23 cellular contexts compared by ENCODE assay signal in genomic region chr10:2611603-2612002, GRCh38.
"Had no signal": no experiment of that assay in that cellular context is flagged by ENCODE, and none has a peak within 500 bp of the region (broad histone marks: within the 10 kb centered on the region; RNA-seq: fewer than 3 reads in every experiment).

No MANE protein-coding gene starts in this region.

- DNase-seq: activated B cell treated with CpG ODN at 0.5 μM for 24 hours; activated CD4-positive, alpha-beta T cell treated with anti-CD3 and anti-CD28 coated beads for 1 hour; activated CD4-positive, alpha-beta T cell treated with anti-CD3 and anti-CD28 coated beads, Interleukin-2, amount 10 ng/mL, durations not matched to agents 24 days and 14 days; activated CD4-positive, alpha-beta T cell treated with anti-CD3 and anti-CD28 coated beads, Interleukin-2, amount 50 U/mL, for 48 hours; activated CD8-positive, alpha-beta memory T cell treated with anti-CD3 and anti-CD28 coated beads, Interleukin-2, amount 10 ng/mL, durations not matched to agents 7 days and 5 days; activated effector memory CD4-positive, alpha-beta T cell treated with Interleukin-2 at 50 U/mL for 16 hours; activated naive CD4-positive, alpha-beta T cell; activated T-cell treated with anti-CD3 and anti-CD28 coated beads, Interleukin-2, amount 50 U/mL, for 24 hours; aorta; caudate nucleus; colonic mucosa; Kasumi-1; NCI-H1930; NCI-H510A treated with DMSO at 0.1 percent for 48 hours; NCI-H69; Right ventricle myocardium superior; SJCRH30; T-helper 17 cell; T-helper 9 cell had no signal

- H3K27ac ChIP-seq: breast epithelium, colonic mucosa, RWPE1, SJCRH30 had no signal

- H3K4me1 Mint-ChIP-seq: activated B cell treated with CpG ODN at 0.5 μM for 24 hours; activated CD4-positive, alpha-beta T cell treated with anti-CD3 and anti-CD28 coated beads, Interleukin-2, amount 10 ng/mL, durations not matched to agents 24 days and 14 days; activated CD8-positive, alpha-beta memory T cell treated with anti-CD3 and anti-CD28 coated beads, Interleukin-2, amount 10 ng/mL, durations not matched to agents 7 days and 5 days; activated naive CD4-positive, alpha-beta T cell treated with anti-CD3 and anti-CD28 coated beads, Interleukin-2, amount 50 U/mL, for 24 hours; T-helper 17 cell had no signal

- H3K27me3 ChIP-seq: colonic mucosa, SJCRH30 had no signal

- H3K9me3 Mint-ChIP-seq: activated CD4-positive, alpha-beta T cell treated with anti-CD3 and anti-CD28 coated beads, Interleukin-2, amount 10 ng/mL, durations not matched to agents 24 days and 14 days; activated T-helper 1 cell treated with anti-CD3 and anti-CD28 coated beads, Interleukin-12 subunit alpha, Interleukin-12 subunit beta, Interleukin-2, Interleukin-4 antibody, amounts not matched to agents 30 ng/mL and 10 ng/mL and 1 ng/mL, durations not matched to agents 14 hours and 24 hours and 36 hours had no signal

- H3K27me3 Mint-ChIP-seq: activated B cell treated with CpG ODN at 0.5 μM for 24 hours; activated CD4-positive, alpha-beta T cell treated with anti-CD3 and anti-CD28 coated beads, Interleukin-2, amount 10 ng/mL, durations not matched to agents 24 days and 14 days; activated CD8-positive, alpha-beta memory T cell treated with anti-CD3 and anti-CD28 coated beads, Interleukin-2, amount 10 ng/mL, durations not matched to agents 7 days and 5 days; activated T-cell treated with anti-CD3 and anti-CD28 coated beads, Interleukin-2, amount 50 U/mL, for 24 hours; T-helper 17 cell had no signal

- H3K36me3 Mint-ChIP-seq: activated CD8-positive, alpha-beta memory T cell treated with anti-CD3 and anti-CD28 coated beads, Interleukin-2, amount 10 ng/mL, durations not matched to agents 7 days and 5 days had no signal

- H3K9me3 ChIP-seq: breast epithelium, colonic mucosa, SJCRH30 had no signal

- H3K27ac Mint-ChIP-seq: activated B cell treated with CpG ODN at 0.5 μM for 24 hours; activated CD4-positive, alpha-beta T cell treated with anti-CD3 and anti-CD28 coated beads, Interleukin-2, amount 10 ng/mL, durations not matched to agents 24 days and 14 days; activated CD8-positive, alpha-beta memory T cell treated with anti-CD3 and anti-CD28 coated beads, Interleukin-2, amount 10 ng/mL, durations not matched to agents 7 days and 5 days; activated naive CD4-positive, alpha-beta T cell treated with anti-CD3 and anti-CD28 coated beads, Interleukin-2, amount 50 U/mL, for 24 hours; activated T-cell treated with anti-CD3 and anti-CD28 coated beads, Interleukin-2, amount 50 U/mL, for 24 hours; activated T-helper 1 cell treated with anti-CD3 and anti-CD28 coated beads, Interleukin-12 subunit alpha, Interleukin-12 subunit beta, Interleukin-2, Interleukin-4 antibody, amounts not matched to agents 30 ng/mL and 10 ng/mL and 1 ng/mL, durations not matched to agents 14 hours and 24 hours and 36 hours; T-helper 17 cell had no signal

- H3K4me1 ChIP-seq: breast epithelium, colonic mucosa, SJCRH30 had no signal

- H3K4me3 Mint-ChIP-seq: activated B cell treated with CpG ODN at 0.5 μM for 24 hours; activated CD4-positive, alpha-beta T cell treated with anti-CD3 and anti-CD28 coated beads, Interleukin-2, amount 10 ng/mL, durations not matched to agents 24 days and 14 days; activated CD8-positive, alpha-beta memory T cell treated with anti-CD3 and anti-CD28 coated beads, Interleukin-2, amount 10 ng/mL, durations not matched to agents 7 days and 5 days; activated naive CD4-positive, alpha-beta T cell treated with anti-CD3 and anti-CD28 coated beads, Interleukin-2, amount 50 U/mL, for 24 hours; activated T-cell treated with anti-CD3 and anti-CD28 coated beads, Interleukin-2, amount 50 U/mL, for 24 hours; activated T-helper 1 cell treated with anti-CD3 and anti-CD28 coated beads, Interleukin-12 subunit alpha, Interleukin-12 subunit beta, Interleukin-2, Interleukin-4 antibody, amounts not matched to agents 30 ng/mL and 10 ng/mL and 1 ng/mL, durations not matched to agents 14 hours and 24 hours and 36 hours; T-helper 17 cell had no signal
